1 cellular context compared by ENCODE assay signal in genomic region chr7:49398236-49398635, GRCh38.
TF ChIP-seq lines count a peak whose summit lies in the region.

No MANE protein-coding gene starts in this region.

TF ChIP-seq in GM23338, 12 proteins besides CTCF, POLR2A, EP300 and RAD21 (continued from another document):
- TF ChIP-seq ZNF462 (CRISPR knock-in tag; IDR thresholded peaks at IDR 0.05) (no peak), ZNF114 (CRISPR knock-in tag; IDR thresholded peaks at IDR 0.05) (no peak)
